In genomic region chr5:80964919-80965318, GRCh38 we compare ENCODE assay signal across 13 cellular contexts. TPM values are rescaled to one million over a fixed set of nuclear protein-coding genes. Genes with fewer than 3 reads are reported as not detected.
DNase-seq lines count a peak whose midpoint lies in the region; ATAC-seq, FAIRE-seq and TF ChIP-seq lines count a peak whose summit lies in the region.
"Had no signal": no experiment of that assay in that cellular context is flagged by ENCODE, and none has a peak within 500 bp of the region (broad histone marks: within the 10 kb centered on the region; RNA-seq: fewer than 3 reads in every experiment).

No MANE protein-coding gene starts in this region.

- dilution Hi-C loops in endothelial cell of umbilical vein (cut with MboI; ENCODE audit: extremely low pct_ligation_motif_present, low sequenced_read_pairs): no loop called here

- TF ChIP-seq CTCF in endothelial cell of umbilical vein (IDR thresholded peaks at IDR 0.05; ENCODE audit: extremely low read depth in 1 of 2, insufficient read depth in 1 of 2, low read depth in 1 of 2, low read length in 2 of 2): no peak
- TF ChIP-seq CTCF in ovary (IDR thresholded peaks at IDR 0.05): no peak
- no peak for TF ChIP-seq CTCF in GM13976 (IDR thresholded peaks at IDR 0.05; ENCODE audit: borderline replicate concordance, control extremely low read depth, extremely low read depth, insufficient read depth, missing control alignments)

- H3K27me3 ChIP-seq in endothelial cell of umbilical vein (ENCODE audit: control insufficient read depth in 2 of 2, insufficient read depth in 2 of 2, low read length in 2 of 2) (peaks cover under 1 to 11% of the 10 kb centered on the region in 2 experiments), ovary (no peaks in the 10 kb centered on the region)

- CTCF ChIA-PET in endothelial cell of umbilical vein (lab: Charles Lee): no interaction called here

- H3K4me2 ChIP-seq in endothelial cell of umbilical vein (ENCODE audit: insufficient read depth, low read length): peak overlapping the region; percentile 69

- intact Hi-C loops in endothelial cell of umbilical vein (cut with micrococcal nuclease) (loop anchor here (2.0 to 10.0 kb wide), 6 partner anchors 82 to 790 kb away; partner anchors contain the start of genes DHFR, FAM151B, MSH3 and SSBP2), ovary (cut with DNase I) (no loop called here)

- BruUV-seq in endothelial cell of umbilical vein (replicated peaks; lab: Mats Ljungman, UMichigan): no TSS peak

- H3K4me1 ChIP-seq in endothelial cell of umbilical vein (ENCODE audit: control insufficient read depth, extremely low read depth, insufficient read depth, low read length): peaks cover 52% of the 10 kb centered on the region
- no peaks in the 10 kb centered on the region for H3K4me1 ChIP-seq in ovary (ENCODE audit: insufficient read depth)

- H4K20me1 ChIP-seq in endothelial cell of umbilical vein (replicated peaks; ENCODE audit: control insufficient read depth, extremely low read depth, insufficient read depth, low read length): no peaks in the 10 kb centered on the region

- H3K9ac ChIP-seq in endothelial cell of umbilical vein (replicated peaks; ENCODE audit: extremely low read depth, insufficient read depth, low read length): no peak overlapping the region

- POLR2A ChIA-PET in endothelial cell of umbilical vein (lab: Charles Lee): no interaction called here

- FAIRE-seq in endothelial cell of umbilical vein (lab: Jason Lieb, UNC): no peak

- H3K9me3 ChIP-seq in endothelial cell of umbilical vein (replicated peaks; ENCODE audit: control insufficient read depth, insufficient read depth, low read length) (no peaks in the 10 kb centered on the region), ovary (no peaks in the 10 kb centered on the region)
- H3K9me3 ChIP-seq: HAP-1 had no signal

- peaks cover under 1% of the 10 kb centered on the region for H3K36me3 Mint-ChIP-seq in stimulated activated naive CD8-positive, alpha-beta T cell treated with anti-CD3 and anti-CD28 coated beads, Interleukin-15, Interleukin-2, amounts not matched to agents 100 ng/mL and 50 ng/mL, for 24 hours (ENCODE audit: low read depth)
- no peaks in the 10 kb centered on the region for H3K36me3 Mint-ChIP-seq in T-helper 1 cell treated with Interleukin-12 subunit alpha and Interleukin-12 subunit beta and Interleukin-4 antibody, amounts not matched to agents 30 μg/mL and 1 μg/mL, for 36 hours (ENCODE audit: low read depth)
- H3K36me3 Mint-ChIP-seq: stimulated activated memory B cell treated with anti-CD40 and anti-IgM and Interleukin-4, amounts not matched to agents 10 μg/mL and 1 μg/mL and 100 μg/mL, for 72 hours had no signal

- H2AFZ ChIP-seq in endothelial cell of umbilical vein (ENCODE audit: low read depth, low read length): peak overlapping the region; percentile 1

- no peak for TF ChIP-seq POLR2A in endothelial cell of umbilical vein (IDR thresholded peaks at IDR 0.05; ENCODE audit: low read depth, low read length)
- no peak for TF ChIP-seq POLR2A in ovary (IDR thresholded peaks at IDR 0.05)

- no peaks in the 10 kb centered on the region for H3K79me2 ChIP-seq in endothelial cell of umbilical vein (ENCODE audit: control insufficient read depth, insufficient read depth, low read length)

- peak overlapping the region; percentile 74 for H3K27ac Mint-ChIP-seq in stimulated activated naive CD8-positive, alpha-beta T cell treated with anti-CD3 and anti-CD28 coated beads, Interleukin-15, Interleukin-2, amounts not matched to agents 100 ng/mL and 50 ng/mL, for 24 hours
- no peak overlapping the region for H3K27ac Mint-ChIP-seq in T-helper 1 cell treated with Interleukin-12 subunit alpha and Interleukin-12 subunit beta and Interleukin-4 antibody, amounts not matched to agents 30 μg/mL and 1 μg/mL, for 36 hours
- H3K27ac Mint-ChIP-seq: stimulated activated memory B cell treated with anti-CD40 and anti-IgM and Interleukin-4, amounts not matched to agents 10 μg/mL and 1 μg/mL and 100 μg/mL, for 72 hours had no signal

- peak overlapping the region; percentile 92 for H3K4me3 Mint-ChIP-seq in stimulated activated naive CD8-positive, alpha-beta T cell treated with anti-CD3 and anti-CD28 coated beads, Interleukin-15, Interleukin-2, amounts not matched to agents 100 ng/mL and 50 ng/mL, for 24 hours
- H3K4me3 Mint-ChIP-seq in T-helper 1 cell treated with Interleukin-12 subunit alpha and Interleukin-12 subunit beta and Interleukin-4 antibody, amounts not matched to agents 30 μg/mL and 1 μg/mL, for 36 hours: peak overlapping the region; percentile 35
- H3K4me3 Mint-ChIP-seq: stimulated activated memory B cell treated with anti-CD40 and anti-IgM and Interleukin-4, amounts not matched to agents 10 μg/mL and 1 μg/mL and 100 μg/mL, for 72 hours had no signal

- no peaks in the 10 kb centered on the region for H3K27me3 Mint-ChIP-seq in stimulated activated naive CD8-positive, alpha-beta T cell treated with anti-CD3 and anti-CD28 coated beads, Interleukin-15, Interleukin-2, amounts not matched to agents 100 ng/mL and 50 ng/mL, for 24 hours
- peaks cover 3% of the 10 kb centered on the region for H3K27me3 Mint-ChIP-seq in T-helper 1 cell treated with Interleukin-12 subunit alpha and Interleukin-12 subunit beta and Interleukin-4 antibody, amounts not matched to agents 30 μg/mL and 1 μg/mL, for 36 hours (ENCODE audit: low read depth)

- H3K4me1 Mint-ChIP-seq in stimulated activated naive CD8-positive, alpha-beta T cell treated with anti-CD3 and anti-CD28 coated beads, Interleukin-15, Interleukin-2, amounts not matched to agents 100 ng/mL and 50 ng/mL, for 24 hours (ENCODE audit: low read depth): peaks cover 74% of the 10 kb centered on the region
- peaks cover 32% of the 10 kb centered on the region for H3K4me1 Mint-ChIP-seq in T-helper 1 cell treated with Interleukin-12 subunit alpha and Interleukin-12 subunit beta and Interleukin-4 antibody, amounts not matched to agents 30 μg/mL and 1 μg/mL, for 36 hours (ENCODE audit: low read depth)
- H3K4me1 Mint-ChIP-seq: stimulated activated memory B cell treated with anti-CD40 and anti-IgM and Interleukin-4, amounts not matched to agents 10 μg/mL and 1 μg/mL and 100 μg/mL, for 72 hours had no signal

- ATAC-seq in stimulated activated naive CD8-positive, alpha-beta T cell treated with anti-CD3 and anti-CD28 coated beads, Interleukin-15, Interleukin-2, amounts not matched to agents 100 U/mL and 50 U/mL, for 24 hours: no peak
- ATAC-seq in HG03571 (IDR thresholded peaks at IDR 0.05; ENCODE audit: unreplicated experiment): no peak
- ATAC-seq: stimulated activated memory B cell treated with anti-CD40 and anti-IgM and Interleukin-4, amounts not matched to agents 10 μg/mL and 1 μg/mL and 100 μg/mL, for 72 hours had no signal

- H3K27ac ChIP-seq in endothelial cell of umbilical vein (ENCODE audit: insufficient read depth, low read depth, low read length): peak overlapping the region; percentile 18
- no peak overlapping the region for H3K27ac ChIP-seq in ovary

- 76 to 83% (median 79%) methylated on average over 5 of the region's 5 CpGs for WGBS in ovary, 3 donors

- H3K36me3 ChIP-seq in endothelial cell of umbilical vein (ENCODE audit: control insufficient read depth in 2 of 2, extremely low read depth in 1 of 2, insufficient read depth in 2 of 2, low read length in 2 of 2) (no peaks in the 10 kb centered on the region), ovary (no peaks in the 10 kb centered on the region)
- H3K36me3 ChIP-seq: HAP-1 had no signal

- no peak for DNase-seq in stimulated activated naive CD8-positive, alpha-beta T cell treated with anti-CD3 and anti-CD28 coated beads, Interleukin-15, Interleukin-2, amounts not matched to agents 100 U/mL and 50 U/mL, for 24 hours
- DNase-seq in endothelial cell of umbilical vein (ENCODE audit: low read depth, low spot score): no peak
- DNase-seq in ovary: no peak
- no peak for DNase-seq in ACHN
- no peak for DNase-seq in GM13976 (ENCODE audit: low spot score)
- DNase-seq: activated CD4-positive, CD25-positive, alpha-beta regulatory T cell treated with anti-CD3 and anti-CD28 coated beads, Interleukin-2, amount 50 U/mL, for 72 hours; NCI-H2171 treated with DMSO at 0.1 percent for 48 hours; stimulated activated CD4-positive, alpha-beta T cell treated with anti-CD3 and anti-CD28 coated beads, Interleukin-2, amount 100 ng/mL, for 24 hours had no signal

- in situ Hi-C loops in ACHN (cut with HindIII; ENCODE audit: low pct_ligation_motif_present, low pct_unique_long_range_greater_than_20kb, low sequenced_read_pairs) (no loop called here), GM13976 (cut with MboI; ENCODE audit: low sequenced_read_pairs, unreplicated experiment) (no loop called here)

- no peaks in the 10 kb centered on the region for H3K9me1 ChIP-seq in endothelial cell of umbilical vein (replicated peaks; ENCODE audit: control insufficient read depth, extremely low read depth, insufficient read depth, low read length)

- H3K4me3 ChIP-seq in endothelial cell of umbilical vein (replicated peaks in 1 of 3; ENCODE audit: insufficient read depth in 1 of 3, low read depth in 1 of 3, low read length in 3 of 3): peak overlapping the region in 1 of 3 experiments; percentile 8
- no peak overlapping the region for H3K4me3 ChIP-seq in ovary
- H3K4me3 ChIP-seq: HAP-1 had no signal

- H3K9me3 Mint-ChIP-seq in stimulated activated naive CD8-positive, alpha-beta T cell treated with anti-CD3 and anti-CD28 coated beads, Interleukin-15, Interleukin-2, amounts not matched to agents 100 ng/mL and 50 ng/mL, for 24 hours: peaks cover 4% of the 10 kb centered on the region
- H3K9me3 Mint-ChIP-seq in T-helper 1 cell treated with Interleukin-12 subunit alpha and Interleukin-12 subunit beta and Interleukin-4 antibody, amounts not matched to agents 30 μg/mL and 1 μg/mL, for 36 hours: no peaks in the 10 kb centered on the region
- H3K9me3 Mint-ChIP-seq: stimulated activated memory B cell treated with anti-CD40 and anti-IgM and Interleukin-4, amounts not matched to agents 10 μg/mL and 1 μg/mL and 100 μg/mL, for 72 hours had no signal

- TF ChIP-seq EP300 in ovary (IDR thresholded peaks at IDR 0.05): no peak

TF ChIP-seq in endothelial cell of umbilical vein, 7 proteins besides CTCF, POLR2A, EP300 and RAD21 (continues in another document):
- TF ChIP-seq POLR2AphosphoS5 (IDR thresholded peaks at IDR 0.05; ENCODE audit: insufficient read depth, low read depth, low read length) (no peak), EZH2 (IDR thresholded peaks at IDR 0.05; ENCODE audit: borderline replicate concordance, low read depth, low read length, severe bottlenecking) (no peak), FOS (IDR thresholded peaks at IDR 0.05; ENCODE audit: borderline replicate concordance, insufficient read depth, low read length) (no peak)

RNA-seq across cellular contexts. Expression of gene RASGRF2, which starts 4.8 kb away (rescaled TPM):
- total RNA-seq in endothelial cell of umbilical vein (4.0 and 8.2 TPM in 2 replicates), ovary (10 to 100 TPM; 12.4 to 55.1 (median 25.0) TPM)
- polyA plus RNA-seq in endothelial cell of umbilical vein (0.41 and 0.53 TPM in 2 replicates), ovary (10 to 100 TPM in 1 of 2 donors, 1 to 10 TPM in 1; 8.6 to 18.4 TPM)
- 0.42 and 0.46 TPM in 2 replicates for polyA plus RNA-seq in endothelial cell of umbilical vein (2011; cell fraction: cytosol; rRNA removed)
- 1.5 TPM in 2 replicates for polyA plus RNA-seq in endothelial cell of umbilical vein (2011; cell fraction: nucleus; rRNA removed)
- polyA plus RNA-seq in endothelial cell of umbilical vein (2012): 0.34 and 1.6 TPM in 2 replicates
- polyA minus RNA-seq in endothelial cell of umbilical vein: 1.9 and 2.2 TPM in 2 replicates
- not detected for polyA minus RNA-seq in endothelial cell of umbilical vein (2011; cell fraction: cytosol; rRNA and poly(A)+ RNA removed)
- polyA minus RNA-seq in endothelial cell of umbilical vein (2011; cell fraction: nucleus; rRNA and poly(A)+ RNA removed): 2.1 and 4.3 TPM in 2 replicates
